Comparison of ENCODE assay signal across 18 cellular contexts in genomic region chr2:201411421-201411820, GRCh38. TPM values are rescaled to one million over a fixed set of nuclear protein-coding genes. Genes with fewer than 3 reads are reported as not detected.
DNase-seq lines count a peak whose midpoint lies in the region; ATAC-seq, FAIRE-seq and TF ChIP-seq lines count a peak whose summit lies in the region.
"Had no signal": no experiment of that assay in that cellular context is flagged by ENCODE, and none has a peak within 500 bp of the region (broad histone marks: within the 10 kb centered on the region; RNA-seq: fewer than 3 reads in every experiment).

No MANE protein-coding gene starts in this region.

- no peak overlapping the region for H3K9ac ChIP-seq in astrocyte (ENCODE audit: low read length)

- H3K27ac ChIP-seq in ACC112 (ENCODE audit: low read depth, low read length): peak overlapping the region; percentile 72
- no peak overlapping the region for H3K27ac ChIP-seq in CD8-positive, alpha-beta memory T cell (ENCODE audit: low read depth, low read length)
- H3K27ac ChIP-seq in astrocyte (ENCODE audit: low read depth, low read length): no peak overlapping the region
- H3K27ac ChIP-seq: stomach had no signal

- ATAC-seq in naive B cell (ENCODE audit: low read depth in 2 of 2): no peak
- no peak for ATAC-seq in GM21515 (IDR thresholded peaks at IDR 0.05; ENCODE audit: unreplicated experiment)
- no peak for ATAC-seq in GM19467 (IDR thresholded peaks at IDR 0.05; ENCODE audit: unreplicated experiment)
- ATAC-seq: activated CD8-positive, alpha-beta memory T cell treated with anti-CD3 and anti-CD28 coated beads, Interleukin-2, amount 10 ng/mL, durations not matched to agents 7 days and 5 days; PC-3 had no signal

- peak overlapping the region in 7 of 8 donors; percentile 19 to 69 (median 47) for H3K27ac Mint-ChIP-seq in CD8-positive, alpha-beta memory T cell
- H3K27ac Mint-ChIP-seq in astrocyte (ENCODE audit: unreplicated experiment): no peak overlapping the region
- H3K27ac Mint-ChIP-seq in naive B cell: peak overlapping the region in 4 of 6 donors; percentile 74 to 93 (median 89)
- H3K27ac Mint-ChIP-seq: activated CD8-positive, alpha-beta memory T cell treated with anti-CD3 and anti-CD28 coated beads, Interleukin-2, amount 10 ng/mL, durations not matched to agents 7 days and 5 days had no signal

- H3K79me2 ChIP-seq in ACC112 (ENCODE audit: control insufficient read depth, insufficient read depth, low read length, unreplicated experiment): peaks cover 49% of the 10 kb centered on the region
- H3K79me2 ChIP-seq in astrocyte (ENCODE audit: insufficient read depth, low read length): peaks cover 41% of the 10 kb centered on the region

- H4K20me1 ChIP-seq in astrocyte (ENCODE audit: insufficient read depth, low read length): peaks cover 17% of the 10 kb centered on the region

- H3K4me3 ChIP-seq in ACC112 (ENCODE audit: low read depth, low read length) (peak overlapping the region; percentile 30; the same call in 1 of the 2 replicates), astrocyte (ENCODE audit: insufficient read depth, low read depth, low read length) (no peak overlapping the region)
- no peak overlapping the region for H3K4me3 ChIP-seq in CD8-positive, alpha-beta memory T cell (ENCODE audit: low read length)
- H3K4me3 ChIP-seq: stomach had no signal

- H2AFZ ChIP-seq in ACC112 (ENCODE audit: low read length, unreplicated experiment): no peak overlapping the region
- H2AFZ ChIP-seq in astrocyte (ENCODE audit: low read depth, low read length): no peak overlapping the region

- H3K4me3 Mint-ChIP-seq in CD8-positive, alpha-beta memory T cell: no peak overlapping the region
- H3K4me3 Mint-ChIP-seq in astrocyte (ENCODE audit: unreplicated experiment) (no peak overlapping the region), naive B cell (peak overlapping the region in 4 of 8 donors; percentile 12 to 50 (median 47))
- H3K4me3 Mint-ChIP-seq: activated CD8-positive, alpha-beta memory T cell treated with anti-CD3 and anti-CD28 coated beads, Interleukin-2, amount 10 ng/mL, durations not matched to agents 7 days and 5 days had no signal

- H3K27me3 ChIP-seq in ACC112 (ENCODE audit: insufficient read depth, low read length): no peaks in the 10 kb centered on the region
- H3K27me3 ChIP-seq in CD8-positive, alpha-beta memory T cell (ENCODE audit: insufficient read depth, low read length, poor library complexity, severe bottlenecking): no peaks in the 10 kb centered on the region
- H3K27me3 ChIP-seq in astrocyte (ENCODE audit: insufficient read depth, low read length): no peaks in the 10 kb centered on the region
- H3K27me3 ChIP-seq: stomach had no signal

- peaks cover 18 to 36% (median 25%) of the 10 kb centered on the region in 3 donors for H3K4me1 Mint-ChIP-seq in CD8-positive, alpha-beta memory T cell
- peaks cover 4% of the 10 kb centered on the region for H3K4me1 Mint-ChIP-seq in astrocyte (ENCODE audit: low read depth, unreplicated experiment)
- H3K4me1 Mint-ChIP-seq in naive B cell: peaks cover 21 to 38% (median 33%) of the 10 kb centered on the region in 3 donors

- no peak for DNase-seq in CD8-positive, alpha-beta memory T cell
- DNase-seq in astrocyte (ENCODE audit: low read depth): no peak
- no peak for DNase-seq in naive B cell
- DNase-seq in HuH-7 (ENCODE audit: low spot score): no peak
- DNase-seq in G401 (ENCODE audit: low spot score): no peak
- DNase-seq: activated CD8-positive, alpha-beta memory T cell treated with anti-CD3 and anti-CD28 coated beads, Interleukin-2, amount 10 ng/mL, durations not matched to agents 7 days and 5 days; AML-193; islet precursor cell; Kasumi-1; mesendoderm; NCI-H1105 treated with DMSO at 0.1 percent for 48 hours; NCI-H69; PC-3; stomach; T1000 had no signal

- H3K9me3 ChIP-seq in CD8-positive, alpha-beta memory T cell (ENCODE audit: low read length): no peaks in the 10 kb centered on the region
- no peaks in the 10 kb centered on the region for H3K9me3 ChIP-seq in astrocyte (ENCODE audit: insufficient read depth, low read depth, low read length)
- H3K9me3 ChIP-seq: stomach had no signal

- in situ Hi-C loops in G401 (cut with HindIII; ENCODE audit: low sequenced_read_pairs): no loop called here

- peaks cover 66% of the 10 kb centered on the region for H3K4me1 ChIP-seq in ACC112 (ENCODE audit: control insufficient read depth, insufficient read depth, low read length, unreplicated experiment)
- H3K4me1 ChIP-seq in CD8-positive, alpha-beta memory T cell (ENCODE audit: insufficient read depth, low read length): peaks cover 44% of the 10 kb centered on the region
- H3K4me1 ChIP-seq in astrocyte (ENCODE audit: insufficient read depth, low read length): peaks cover 16% of the 10 kb centered on the region

- CTCF ChIA-PET in CD8-positive, alpha-beta memory T cell (lab: Charles Lee): no interaction called here

- no peak for TF ChIP-seq CTCF in astrocyte (IDR thresholded peaks at IDR 0.05; ENCODE audit: insufficient read depth, low read depth, low read length)

- no peaks in the 10 kb centered on the region for H3K9me3 Mint-ChIP-seq in CD8-positive, alpha-beta memory T cell
- H3K9me3 Mint-ChIP-seq in astrocyte (ENCODE audit: unreplicated experiment) (peaks cover 3% of the 10 kb centered on the region), naive B cell (peaks cover 0 to 1% (median 0%) of the 10 kb centered on the region in 7 donors)

- no peak overlapping the region for H3K4me2 ChIP-seq in astrocyte (ENCODE audit: low read length)

- H3K36me3 Mint-ChIP-seq in CD8-positive, alpha-beta memory T cell: peaks cover 4 to 12% (median 7%) of the 10 kb centered on the region in 3 donors
- H3K36me3 Mint-ChIP-seq in astrocyte (ENCODE audit: low read depth, unreplicated experiment): peaks cover 10% of the 10 kb centered on the region
- peaks cover 12 to 21% of the 10 kb centered on the region in 2 donors for H3K36me3 Mint-ChIP-seq in naive B cell

- no peaks in the 10 kb centered on the region for H3K36me3 ChIP-seq in ACC112 (ENCODE audit: insufficient read depth, low read length)
- no peaks in the 10 kb centered on the region for H3K36me3 ChIP-seq in CD8-positive, alpha-beta memory T cell (ENCODE audit: insufficient read depth, low read length)
- H3K36me3 ChIP-seq in astrocyte (ENCODE audit: insufficient read depth, low read length): no peaks in the 10 kb centered on the region
- H3K36me3 ChIP-seq: stomach had no signal

- POLR2A ChIA-PET in CD8-positive, alpha-beta memory T cell (lab: Charles Lee): no interaction called here

- H3K27me3 Mint-ChIP-seq in CD8-positive, alpha-beta memory T cell: no peaks in the 10 kb centered on the region
- no peaks in the 10 kb centered on the region for H3K27me3 Mint-ChIP-seq in astrocyte (ENCODE audit: low read depth, unreplicated experiment)
- H3K27me3 Mint-ChIP-seq in naive B cell: no peaks in the 10 kb centered on the region
- H3K27me3 Mint-ChIP-seq: activated CD8-positive, alpha-beta memory T cell treated with anti-CD3 and anti-CD28 coated beads, Interleukin-2, amount 10 ng/mL, durations not matched to agents 7 days and 5 days had no signal

- FAIRE-seq in astrocyte (lab: Jason Lieb, UNC): peak; percentile 32

RNA-seq across cellular contexts. Expression of gene TRAK2, which starts 39.8 kb away (rescaled TPM):
- total RNA-seq in CD8-positive, alpha-beta memory T cell: 10 to 100 TPM; 24.9 to 26.0 TPM
- polyA plus RNA-seq in CD8-positive, alpha-beta memory T cell: 40.1 TPM
- 38.8 and 39.1 TPM in 2 replicates for total RNA-seq in astrocyte
- polyA plus RNA-seq in naive B cell (ENCODE audit: low read depth in 6 of 6): 100 to 1,000 TPM in 1 of 6 donors, 10 to 100 TPM in 5; 39.8 to 131 (median 61.4) TPM
- 12.5 and 16.7 TPM in 2 replicates for total RNA-seq in G401 (2014; rRNA removed; shearing (Covaris generic))

RNA-seq across cellular contexts. Expression of gene STRADB, which starts 40.1 kb away (rescaled TPM):
- 10 to 100 TPM; 22.3 to 27.7 TPM for total RNA-seq in CD8-positive, alpha-beta memory T cell
- 35.3 TPM for polyA plus RNA-seq in CD8-positive, alpha-beta memory T cell
- total RNA-seq in astrocyte: 39.9 and 40.5 TPM in 2 replicates
- 100 to 1,000 TPM in 4 of 6 donors, 10 to 100 TPM in 2; 84.8 to 200 (median 124) TPM for polyA plus RNA-seq in naive B cell (ENCODE audit: low read depth in 6 of 6)
- 276 and 285 TPM in 2 replicates for total RNA-seq in G401 (2014; rRNA removed; shearing (Covaris generic))

RNA-seq across cellular contexts. Expression of gene FLACC1, which starts 54.3 kb away (rescaled TPM):
- 1 to 10 TPM; 1.8 to 2.5 TPM for total RNA-seq in CD8-positive, alpha-beta memory T cell
- 0.97 TPM for polyA plus RNA-seq in CD8-positive, alpha-beta memory T cell
- 1.7 and 2.2 TPM in 2 replicates for total RNA-seq in astrocyte
- polyA plus RNA-seq in naive B cell (ENCODE audit: low read depth in 6 of 6): 1 to 10 TPM in 5 of 6 donors, under 1 TPM in 1; 0.29 to 3.6 (median 2.2) TPM
- 0.24 and 1.5 TPM in 2 replicates for total RNA-seq in G401 (2014; rRNA removed; shearing (Covaris generic))
